ENCODE assay signal across 8 cellular contexts in the genomic region with DNA sequence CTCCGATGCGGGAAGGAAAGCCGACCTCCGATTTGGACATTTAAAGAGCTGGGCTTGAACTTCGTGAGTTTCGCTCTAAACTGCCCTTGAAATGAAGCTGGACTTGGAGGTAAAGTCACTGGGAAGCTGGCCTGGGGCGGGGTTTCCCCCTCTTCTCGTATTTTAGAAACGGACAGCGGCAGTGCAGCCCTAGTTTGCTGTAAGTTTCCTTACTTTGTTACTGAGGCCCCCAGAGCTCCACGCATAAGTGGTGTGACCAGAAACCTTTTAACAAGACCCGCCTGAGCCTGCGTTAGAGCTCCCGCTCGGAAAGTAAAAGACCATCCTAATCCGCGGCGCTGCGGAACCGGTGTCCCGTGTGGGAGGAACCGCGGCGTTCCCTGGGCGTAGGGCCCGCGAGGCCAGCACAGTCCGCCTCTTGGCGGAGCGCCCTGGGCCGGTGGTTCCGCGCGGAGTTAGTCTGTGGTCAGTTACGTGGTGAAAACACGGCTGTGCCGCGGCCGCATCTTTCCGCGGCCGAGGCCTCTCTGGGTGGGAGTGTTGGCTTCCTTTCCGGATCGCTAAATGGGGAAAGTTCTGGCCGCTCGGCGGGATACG. TPM values are rescaled to one million over a fixed set of nuclear protein-coding genes. Genes with fewer than 3 reads are reported as not detected.
DNase-seq lines count a peak whose midpoint lies in the region; FAIRE-seq and TF ChIP-seq lines count a peak whose summit lies in the region.

No MANE protein-coding gene starts in this region.

- no peak for TF ChIP-seq POLR2A in H54 (IDR thresholded peaks at IDR 0.05; ENCODE audit: low read depth, low read length)

- DNase-seq in AG09319 (ENCODE audit: extremely low read depth, low read depth) (peak; percentile 7), H54 (ENCODE audit: insufficient read length, low spot score) (peak; percentile 38), SK-N-DZ (ENCODE audit: low spot score) (peak; percentile 42), immature natural killer cell (peak; percentile 17 to 21 (median 19)), NCI-H524 treated with DMSO at 0.1 percent for 48 hours (lab: John Stamatoyannopoulos, UW) (no peak), middle frontal gyrus (ENCODE audit: extremely low spot score, low spot score) (no peak)
- DNase-seq in central memory CD4-positive, alpha-beta T cell, result peak; percentile 7

- H3K4me1 ChIP-seq in skeletal muscle satellite cell (ENCODE audit: control insufficient read depth, insufficient read depth, low read length), result peaks cover 14% of the 10 kb centered on the region

- peaks cover 17 to 20% of the 10 kb centered on the region in 2 donors for H3K4me1 Mint-ChIP-seq in immature natural killer cell

- no peaks in the 10 kb centered on the region for H3K27me3 ChIP-seq in skeletal muscle satellite cell (ENCODE audit: control insufficient read depth, insufficient read depth, low read length)

- peak overlapping the region; percentile 86 for H3K4me2 ChIP-seq in skeletal muscle satellite cell (ENCODE audit: low read length)

- H3K4me3 ChIP-seq in skeletal muscle satellite cell (ENCODE audit: low read length), result peak overlapping the region; percentile 96

- no peaks in the 10 kb centered on the region for H3K9me3 Mint-ChIP-seq in immature natural killer cell

- no peak for FAIRE-seq in H54 (lab: Jason Lieb, UNC)

- peaks cover 11 to 13% (median 12%) of the 10 kb centered on the region in 3 donors for H3K27me3 Mint-ChIP-seq in immature natural killer cell (ENCODE audit: low read depth in 3 of 3)

- peak overlapping the region in 1 of 6 donors; percentile 19 for H3K27ac Mint-ChIP-seq in immature natural killer cell

- peaks cover 0 to 2% (median 0%) of the 10 kb centered on the region in 3 donors for H3K36me3 Mint-ChIP-seq in immature natural killer cell

- peaks cover 6% of the 10 kb centered on the region for H3K36me3 ChIP-seq in skeletal muscle satellite cell (ENCODE audit: insufficient read depth, low read length)

- peak overlapping the region; percentile 89 for H3K9ac ChIP-seq in skeletal muscle satellite cell (ENCODE audit: low read depth, low read length)

- no peaks in the 10 kb centered on the region for H3K9me3 ChIP-seq in skeletal muscle satellite cell (replicated peaks; ENCODE audit: low read length)

- H3K4me3 Mint-ChIP-seq in immature natural killer cell, result peak overlapping the region; percentile 71 to 83 (median 75)

- no peak for TF ChIP-seq CTCF in AG09319 (IDR thresholded peaks at IDR 0.05; ENCODE audit: low read depth, low read length)

RNA-seq across cellular contexts. Expression of gene B3GNT5, which starts 0.4 kb away (rescaled TPM):
- 11.9 and 12.0 TPM in 2 replicates for polyA plus RNA-seq in SK-N-DZ (2014; cell fraction: cytosol; rRNA removed)
- 7.5 and 8.6 TPM in 2 replicates for polyA plus RNA-seq in SK-N-DZ (2014; cell fraction: nucleus; rRNA removed)
- polyA plus RNA-seq in immature natural killer cell, result 1 to 10 TPM in 1 of 3 donors, under 1 TPM in 1, not detected in 1; 0.48 to 1.1 TPM
- 32.1 and 33.0 TPM in 2 replicates for total RNA-seq in skeletal muscle satellite cell (2012; rRNA removed)

Comparison
In these comparisons a context has a peak if more than half of its experiments do, and no peak if none do; other contexts are left out.
1. DNase-seq: peak in AG09319 (single experiment), H54 (single experiment), SK-N-DZ (single experiment), central memory CD4-positive, alpha-beta T cell (single experiment) and immature natural killer cell (3 of 3); none in NCI-H524 treated with DMSO at 0.1 percent for 48 hours (single experiment) and middle frontal gyrus (single experiment).